ENCODE assay signal across 23 cellular contexts in genomic region chrX:9586992-9587392, GRCh38.
DNase-seq lines count a peak whose midpoint lies in the region; ATAC-seq and TF ChIP-seq lines count a peak whose summit lies in the region.
"Had no signal": no experiment of that assay in that cellular context is flagged by ENCODE, and none has a peak within 500 bp of the region (broad histone marks: within the 10 kb centered on the region; RNA-seq: fewer than 3 reads in every experiment).

No MANE protein-coding gene starts in this region.

- H2AFZ ChIP-seq in mesenchymal stem cell (ENCODE audit: low read depth, low read length): no peak overlapping the region

- H4K8ac ChIP-seq in mesenchymal stem cell (ENCODE audit: low read length): no peak overlapping the region

- no peak for TF ChIP-seq CTCF in WTC11 (IDR thresholded peaks at IDR 0.05)

- peak overlapping the region in 1 of 2 experiments; percentile 40 for H3K18ac ChIP-seq in mesenchymal stem cell (ENCODE audit: low read depth in 1 of 2, low read length in 2 of 2)

- no peaks in the 10 kb centered on the region for H3K27me3 Mint-ChIP-seq in WTC11 (ENCODE audit: low read depth)
- H3K27me3 Mint-ChIP-seq: activated naive CD8-positive, alpha-beta T cell treated with anti-CD3 and anti-CD28 coated beads, Interleukin-2, amount 10 ng/mL, durations not matched to agents 7 days and 5 days; naive thymus-derived CD4-positive, alpha-beta T cell had no signal

- H3K14ac ChIP-seq in mesenchymal stem cell (ENCODE audit: low read length in 2 of 2): no peak overlapping the region

- DNase-seq in DMS 273 (lab: John Stamatoyannopoulos, UW; ENCODE audit: unreplicated experiment): peak; percentile 12
- DNase-seq in DMS 273 treated with DMSO at 0.1 percent for 48 hours (lab: John Stamatoyannopoulos, UW): no peak
- peak; percentile 52 for DNase-seq in NCI-H2227 (lab: John Stamatoyannopoulos, UW; ENCODE audit: unreplicated experiment)
- DNase-seq in WTC11 (ENCODE audit: low spot score): peak; percentile 24
- DNase-seq in mesenchymal stem cell: no peak
- no peak for DNase-seq in NOMO-1 treated with DMSO at 0.1 percent for 48 hours (lab: John Stamatoyannopoulos, UW; ENCODE audit: unreplicated experiment)
- no peak for DNase-seq in SHP77 treated with DMSO at 0.1 percent for 48 hours (lab: John Stamatoyannopoulos, UW)
- DNase-seq: activated naive CD8-positive, alpha-beta T cell treated with anti-CD3 and anti-CD28 coated beads, Interleukin-2, amount 10 ng/mL, durations not matched to agents 7 days and 5 days; AML-193; body of pancreas; GDM1; head of caudate nucleus; naive thymus-derived CD4-positive, alpha-beta T cell; NCI-H1694; NCI-H446 treated with DMSO at 0.1 percent for 48 hours; OCI-M1; pancreas; sigmoid colon; stimulated activated naive CD8-positive, alpha-beta T cell treated with anti-CD3 and anti-CD28 coated beads, Interleukin-15, Interleukin-2, amounts not matched to agents 100 U/mL and 50 U/mL, for 24 hours had no signal

- no peak overlapping the region for H3K4me3 Mint-ChIP-seq in WTC11
- H3K4me3 Mint-ChIP-seq: activated naive CD8-positive, alpha-beta T cell treated with anti-CD3 and anti-CD28 coated beads, Interleukin-2, amount 10 ng/mL, durations not matched to agents 7 days and 5 days had no signal

- POLR2A ChIA-PET in WTC11 (lab: Charles Lee): no interaction called here

- H2BK12ac ChIP-seq in mesenchymal stem cell (ENCODE audit: low read length in 2 of 2): no peak overlapping the region

- H2AK5ac ChIP-seq in mesenchymal stem cell (ENCODE audit: low read length, severe bottlenecking): peak overlapping the region; percentile 73

- no peak overlapping the region for H2BK5ac ChIP-seq in mesenchymal stem cell (ENCODE audit: low read depth, low read length, poor library complexity, severe bottlenecking)

- no peaks in the 10 kb centered on the region for H3K9me3 ChIP-seq in mesenchymal stem cell (ENCODE audit: control insufficient read depth, low read length)
- H3K9me3 ChIP-seq: body of pancreas, pancreas, sigmoid colon, SJSA1 had no signal

- WGBS in mesenchymal stem cell: 88% methylated on average over 10 of the region's 14 CpGs

- H3K36me3 Mint-ChIP-seq in WTC11: peaks cover 1% of the 10 kb centered on the region

- ATAC-seq in WTC11 (peak; percentile 90), GM21526 (IDR thresholded peaks at IDR 0.05; ENCODE audit: low FRiP score, unreplicated experiment) (no peak)
- ATAC-seq: body of pancreas; naive thymus-derived CD4-positive, alpha-beta T cell; pancreas had no signal

- H2BK120ac ChIP-seq in mesenchymal stem cell (ENCODE audit: low read depth, low read length): no peak overlapping the region

- no peaks in the 10 kb centered on the region for H3K27me3 ChIP-seq in mesenchymal stem cell (ENCODE audit: control insufficient read depth in 1 of 2, insufficient read depth in 1 of 2, low read length in 2 of 2)
- H3K27me3 ChIP-seq: body of pancreas, pancreas, sigmoid colon, SJSA1 had no signal

- peaks cover 5% of the 10 kb centered on the region for H3K4me1 ChIP-seq in mesenchymal stem cell (ENCODE audit: control insufficient read depth, insufficient read depth, low read depth, low read length)
- H3K4me1 ChIP-seq: body of pancreas, pancreas had no signal

- H3K4me3 ChIP-seq in mesenchymal stem cell (ENCODE audit: insufficient read depth in 1 of 2, low read depth in 1 of 2, low read length in 2 of 2): no peak overlapping the region
- H3K4me3 ChIP-seq: body of pancreas, coronary artery, pancreas, sigmoid colon, SJSA1 had no signal

- no peaks in the 10 kb centered on the region for H3K36me3 ChIP-seq in mesenchymal stem cell (ENCODE audit: control insufficient read depth in 1 of 2, insufficient read depth in 2 of 2, low read depth in 1 of 2, low read length in 2 of 2)
- H3K36me3 ChIP-seq: pancreas, sigmoid colon, SJSA1 had no signal

- peaks cover 5% of the 10 kb centered on the region for H3K79me1 ChIP-seq in mesenchymal stem cell (replicated peaks; ENCODE audit: low read length, poor library complexity, severe bottlenecking)

- CTCF ChIA-PET in WTC11 (lab: Charles Lee): interaction anchor here (1.5 kb wide), 1 partner anchor 9 kb away, joined by 3 read pairs; no protein-coding TSS in a partner anchor

- no peak overlapping the region for H3K23ac ChIP-seq in mesenchymal stem cell (ENCODE audit: low read length in 2 of 2)

- peaks cover 1% of the 10 kb centered on the region; the same call in 1 of the 2 replicates for H3K9me3 Mint-ChIP-seq in WTC11

- H3K4ac ChIP-seq in mesenchymal stem cell (ENCODE audit: low read depth in 1 of 2, low read length in 2 of 2): no peak overlapping the region

- H3K27ac ChIP-seq in mesenchymal stem cell (ENCODE audit: low read length, poor library complexity, severe bottlenecking): no peak overlapping the region
- H3K27ac ChIP-seq: 22Rv1, body of pancreas, coronary artery, pancreas, sigmoid colon, SJSA1 had no signal

- H4K91ac ChIP-seq in mesenchymal stem cell (ENCODE audit: low read length): no peak overlapping the region

- peaks cover 54% of the 10 kb centered on the region for H3K4me1 Mint-ChIP-seq in WTC11

- H3K27ac Mint-ChIP-seq in WTC11: no peak overlapping the region
- H3K27ac Mint-ChIP-seq: activated naive CD8-positive, alpha-beta T cell treated with anti-CD3 and anti-CD28 coated beads, Interleukin-2, amount 10 ng/mL, durations not matched to agents 7 days and 5 days had no signal

- no peak overlapping the region for H3K4me2 ChIP-seq in mesenchymal stem cell (ENCODE audit: low read length, poor library complexity, severe bottlenecking)

- H3K9ac ChIP-seq in mesenchymal stem cell (ENCODE audit: low read length): no peak overlapping the region

- H2BK15ac ChIP-seq in mesenchymal stem cell (ENCODE audit: low read depth, poor library complexity, severe bottlenecking): no peak overlapping the region

TF ChIP-seq in WTC11, 78 proteins besides CTCF, POLR2A, EP300 and RAD21 (continues in another document):
- TF ChIP-seq HMGA2 (CRISPR knock-in tag; IDR thresholded peaks at IDR 0.05) (no peak), ATF3 (CRISPR knock-in tag; conservative IDR thresholded peaks at IDR 0.05) (no peak), NR1H2 (CRISPR knock-in tag; IDR thresholded peaks at IDR 0.05) (no peak), FOXJ3 (CRISPR knock-in tag; IDR thresholded peaks at IDR 0.05; ENCODE audit: borderline replicate concordance) (no peak), SMAD3 (CRISPR knock-in tag; IDR thresholded peaks at IDR 0.05; ENCODE audit: borderline replicate concordance) (no peak), ELF4 (CRISPR knock-in tag; IDR thresholded peaks at IDR 0.05; ENCODE audit: low read depth) (no peak), ZNF423 (CRISPR knock-in tag; IDR thresholded peaks at IDR 0.05) (no peak), RELA (CRISPR knock-in tag; IDR thresholded peaks at IDR 0.05; ENCODE audit: borderline replicate concordance) (no peak), ZNF512 (CRISPR knock-in tag; IDR thresholded peaks at IDR 0.05; ENCODE audit: borderline replicate concordance) (no peak)
- TF ChIP-seq, protein P1, sequence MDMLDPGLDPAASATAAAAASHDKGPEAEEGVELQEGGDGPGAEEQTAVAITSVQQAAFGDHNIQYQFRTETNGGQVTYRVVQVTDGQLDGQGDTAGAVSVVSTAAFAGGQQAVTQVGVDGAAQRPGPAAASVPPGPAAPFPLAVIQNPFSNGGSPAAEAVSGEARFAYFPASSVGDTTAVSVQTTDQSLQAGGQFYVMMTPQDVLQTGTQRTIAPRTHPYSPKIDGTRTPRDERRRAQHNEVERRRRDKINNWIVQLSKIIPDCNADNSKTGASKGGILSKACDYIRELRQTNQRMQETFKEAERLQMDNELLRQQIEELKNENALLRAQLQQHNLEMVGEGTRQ (CRISPR knock-in tag; IDR thresholded peaks at IDR 0.05): no peak
- TF ChIP-seq, protein P2, sequence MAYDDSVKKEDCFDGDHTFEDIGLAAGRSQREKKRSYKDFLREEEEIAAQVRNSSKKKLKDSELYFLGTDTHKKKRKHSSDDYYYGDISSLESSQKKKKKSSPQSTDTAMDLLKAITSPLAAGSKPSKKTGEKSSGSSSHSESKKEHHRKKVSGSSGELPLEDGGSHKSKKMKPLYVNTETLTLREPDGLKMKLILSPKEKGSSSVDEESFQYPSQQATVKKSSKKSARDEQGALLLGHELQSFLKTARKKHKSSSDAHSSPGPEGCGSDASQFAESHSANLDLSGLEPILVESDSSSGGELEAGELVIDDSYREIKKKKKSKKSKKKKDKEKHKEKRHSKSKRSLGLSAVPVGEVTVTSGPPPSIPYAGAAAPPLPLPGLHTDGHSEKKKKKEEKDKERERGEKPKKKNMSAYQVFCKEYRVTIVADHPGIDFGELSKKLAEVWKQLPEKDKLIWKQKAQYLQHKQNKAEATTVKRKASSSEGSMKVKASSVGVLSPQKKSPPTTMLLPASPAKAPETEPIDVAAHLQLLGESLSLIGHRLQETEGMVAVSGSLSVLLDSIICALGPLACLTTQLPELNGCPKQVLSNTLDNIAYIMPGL (CRISPR knock-in tag; IDR thresholded peaks at IDR 0.05): no peak
- TF ChIP-seq, protein P3, sequence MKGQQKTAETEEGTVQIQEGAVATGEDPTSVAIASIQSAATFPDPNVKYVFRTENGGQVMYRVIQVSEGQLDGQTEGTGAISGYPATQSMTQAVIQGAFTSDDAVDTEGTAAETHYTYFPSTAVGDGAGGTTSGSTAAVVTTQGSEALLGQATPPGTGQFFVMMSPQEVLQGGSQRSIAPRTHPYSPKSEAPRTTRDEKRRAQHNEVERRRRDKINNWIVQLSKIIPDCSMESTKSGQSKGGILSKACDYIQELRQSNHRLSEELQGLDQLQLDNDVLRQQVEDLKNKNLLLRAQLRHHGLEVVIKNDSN (CRISPR knock-in tag; IDR thresholded peaks at IDR 0.05): no peak

Comparison
In these comparisons a context has a peak if more than half of its experiments do, and no peak if none do; other contexts are left out.
1. DNase-seq: peak in DMS 273 (single experiment), NCI-H2227 (single experiment) and WTC11 (single experiment); none in DMS 273 treated with DMSO at 0.1 percent for 48 hours (single experiment), mesenchymal stem cell (single experiment), NOMO-1 treated with DMSO at 0.1 percent for 48 hours (single experiment) and SHP77 treated with DMSO at 0.1 percent for 48 hours (single experiment).